ENCODE assay signal across 9 cellular contexts in the genomic region with DNA sequence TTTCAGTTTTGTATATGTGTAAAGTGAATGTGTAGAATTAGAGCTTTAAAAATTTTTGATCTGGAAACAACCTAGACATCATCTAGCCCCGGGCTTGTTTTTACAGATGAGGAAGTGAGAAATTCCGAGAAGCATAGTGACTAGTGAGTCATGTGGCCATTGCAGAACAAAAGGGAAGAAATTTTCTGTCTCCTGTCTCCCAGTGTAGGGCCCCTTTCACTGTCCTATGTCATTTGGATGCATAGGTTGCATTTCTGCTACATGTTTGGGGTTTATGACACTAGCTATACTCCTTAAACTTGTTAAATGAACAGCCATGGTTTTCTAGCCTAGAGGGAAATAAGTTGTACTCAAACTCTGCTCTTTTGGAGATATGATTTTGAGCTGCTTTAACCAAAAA.
DNase-seq lines count a peak whose midpoint lies in the region; ATAC-seq and TF ChIP-seq lines count a peak whose summit lies in the region.
"Had no signal": no experiment of that assay in that cellular context is flagged by ENCODE, and none has a peak within 500 bp of the region (broad histone marks: within the 10 kb centered on the region; RNA-seq: fewer than 3 reads in every experiment).

No MANE protein-coding gene starts in this region.

- no peak overlapping the region for H3K18ac ChIP-seq in trophoblast cell (ENCODE audit: low read length)

- H4K8ac ChIP-seq in trophoblast cell (ENCODE audit: low read depth, low read length), result no peak overlapping the region

- H3K27ac ChIP-seq in OCI-LY7 (ENCODE audit: low read depth, low read length, poor library complexity, severe bottlenecking) (no peak overlapping the region), trophoblast cell (ENCODE audit: low read depth, low read length) (no peak overlapping the region), coronary artery (no peak overlapping the region)
- peak overlapping the region; percentile 39 for H3K27ac ChIP-seq in effector memory CD4-positive, alpha-beta T cell (ENCODE audit: insufficient read depth, low read length, poor library complexity, severe bottlenecking)
- H3K27ac ChIP-seq: cardiac muscle cell had no signal

- CTCF ChIA-PET in OCI-LY7 (lab: Charles Lee; ENCODE audit: unreplicated experiment), result no interaction called here

- H3K9me2 ChIP-seq in OCI-LY7 (ENCODE audit: insufficient read depth, low read length), result no peaks in the 10 kb centered on the region

- H3K4me3 ChIP-seq in OCI-LY7 (ENCODE audit: low read depth, low read length, poor library complexity, severe bottlenecking) (no peak overlapping the region), trophoblast cell (ENCODE audit: low read depth, low read length) (no peak overlapping the region), coronary artery (no peak overlapping the region)
- H3K4me3 ChIP-seq in effector memory CD4-positive, alpha-beta T cell (ENCODE audit: insufficient read depth, low read depth, low read length, poor library complexity, severe bottlenecking), result peak overlapping the region; percentile 14
- H3K4me3 ChIP-seq: cardiac muscle cell had no signal

- H3K9ac ChIP-seq in trophoblast cell (ENCODE audit: low read length), result no peak overlapping the region

- H3K4ac ChIP-seq in trophoblast cell (ENCODE audit: low read depth, low read length), result no peak overlapping the region

- H2AK5ac ChIP-seq in trophoblast cell (ENCODE audit: low read length), result no peak overlapping the region

- H4K91ac ChIP-seq in trophoblast cell (ENCODE audit: low read depth, low read length), result no peak overlapping the region

- H3K14ac ChIP-seq in trophoblast cell (ENCODE audit: low read length), result no peak overlapping the region

- no TSS peak for BruUV-seq in OCI-LY7 (replicated peaks; lab: Mats Ljungman, UMichigan)

- peak; percentile 91 for ATAC-seq in GM18520 (IDR thresholded peaks at IDR 0.05; ENCODE audit: unreplicated experiment)
- ATAC-seq in HG02943 (IDR thresholded peaks at IDR 0.05; ENCODE audit: low read depth, unreplicated experiment), result peak; percentile 88

- H3K4me2 ChIP-seq in OCI-LY7 (ENCODE audit: low read length) (no peak overlapping the region), trophoblast cell (ENCODE audit: low read length) (no peak overlapping the region)

- H3K79me1 ChIP-seq in trophoblast cell (ENCODE audit: low read length), result peaks cover 1% of the 10 kb centered on the region

- H4K20me1 ChIP-seq in OCI-LY7 (ENCODE audit: insufficient read depth, low read length), result no peaks in the 10 kb centered on the region

- no peak overlapping the region for H4K12ac ChIP-seq in trophoblast cell (ENCODE audit: low read depth, low read length)

- H2AFZ ChIP-seq in OCI-LY7 (ENCODE audit: low read length) (no peak overlapping the region), trophoblast cell (ENCODE audit: insufficient read depth, low read length, poor library complexity) (no peak overlapping the region)

- no CpG with 5 or more reads among the region's 2 CpGs for WGBS in trophoblast cell (ENCODE audit: extremely low coverage, insufficient coverage, insufficient read length)

- no peak overlapping the region for H2BK120ac ChIP-seq in trophoblast cell (ENCODE audit: insufficient read depth, low read length, poor library complexity)

- H3K4me1 ChIP-seq in OCI-LY7 (ENCODE audit: insufficient read depth, low read length, poor library complexity, severe bottlenecking) (no peaks in the 10 kb centered on the region), trophoblast cell (ENCODE audit: control insufficient read depth in 1 of 2, insufficient read depth in 2 of 2, low read length in 2 of 2) (no peaks in the 10 kb centered on the region)
- peaks cover 21% of the 10 kb centered on the region for H3K4me1 ChIP-seq in effector memory CD4-positive, alpha-beta T cell (ENCODE audit: control insufficient read depth, insufficient read depth, low read length, poor library complexity, severe bottlenecking)

- TF ChIP-seq CTCF in OCI-LY7 (conservative IDR thresholded peaks at IDR 0.05; ENCODE audit: low read length) (no peak), coronary artery (IDR thresholded peaks at IDR 0.05) (no peak)

- H3K79me2 ChIP-seq in OCI-LY7 (ENCODE audit: insufficient read depth, low read depth, low read length) (no peaks in the 10 kb centered on the region), trophoblast cell (ENCODE audit: control insufficient read depth, insufficient read depth, low read length, poor library complexity) (no peaks in the 10 kb centered on the region)

- DNase-seq in AG08395 (ENCODE audit: low spot score) (peak; percentile 64), OCI-LY7 (ENCODE audit: low spot score) (peak; percentile 50), trophoblast cell (peak; percentile 61 to 70), NCI-H1105 (lab: John Stamatoyannopoulos, UW) (no peak), coronary artery (ENCODE audit: low spot score) (no peak)
- DNase-seq in effector memory CD4-positive, alpha-beta T cell, result no peak

- no peak overlapping the region for H2BK12ac ChIP-seq in trophoblast cell (ENCODE audit: low read length)

- H2BK5ac ChIP-seq in trophoblast cell (ENCODE audit: low read depth, low read length, poor library complexity), result no peak overlapping the region

- H3K36me3 ChIP-seq in OCI-LY7 (ENCODE audit: insufficient read depth, low read length) (no peaks in the 10 kb centered on the region), trophoblast cell (ENCODE audit: control insufficient read depth in 1 of 2, insufficient read depth in 2 of 2, low read length in 2 of 2) (no peaks in the 10 kb centered on the region)
- no peaks in the 10 kb centered on the region for H3K36me3 ChIP-seq in effector memory CD4-positive, alpha-beta T cell (ENCODE audit: control insufficient read depth, insufficient read depth, low read length)
- H3K36me3 ChIP-seq: cardiac muscle cell had no signal

- H3K9me3 ChIP-seq in OCI-LY7 (ENCODE audit: low read length) (no peaks in the 10 kb centered on the region), trophoblast cell (ENCODE audit: insufficient read depth, low read depth, low read length) (no peaks in the 10 kb centered on the region)
- no peaks in the 10 kb centered on the region for H3K9me3 ChIP-seq in effector memory CD4-positive, alpha-beta T cell (ENCODE audit: control insufficient read depth, low read length)

- intact Hi-C loops in OCI-LY7 (cut with micrococcal nuclease; ENCODE audit: unreplicated experiment), result no loop called here

- H3K27me3 ChIP-seq in effector memory CD4-positive, alpha-beta T cell (replicated peaks; ENCODE audit: control insufficient read depth, insufficient read depth, low read length, poor library complexity, severe bottlenecking), result no peaks in the 10 kb centered on the region
- H3K27me3 ChIP-seq in trophoblast cell (ENCODE audit: insufficient read depth, low read length), result no peaks in the 10 kb centered on the region
- H3K27me3 ChIP-seq: cardiac muscle cell had no signal

- POLR2A ChIA-PET in OCI-LY7 (lab: Charles Lee), result interaction anchor here (0.9 to 1.4 kb wide), 3 partner anchors 13 to 36 kb away, joined by 3 to 6 read pairs (median 3); no protein-coding TSS in a partner anchor

- H3K23ac ChIP-seq in trophoblast cell (ENCODE audit: low read length), result no peak overlapping the region

Comparison
In these comparisons a context has a peak if more than half of its experiments do, and no peak if none do; other contexts are left out.
1. DNase-seq: peak in AG08395 (single experiment), OCI-LY7 (single experiment) and trophoblast cell (2 of 2); none in effector memory CD4-positive, alpha-beta T cell (0 of 3), NCI-H1105 (single experiment) and coronary artery (single experiment).